In the genomic region with DNA sequence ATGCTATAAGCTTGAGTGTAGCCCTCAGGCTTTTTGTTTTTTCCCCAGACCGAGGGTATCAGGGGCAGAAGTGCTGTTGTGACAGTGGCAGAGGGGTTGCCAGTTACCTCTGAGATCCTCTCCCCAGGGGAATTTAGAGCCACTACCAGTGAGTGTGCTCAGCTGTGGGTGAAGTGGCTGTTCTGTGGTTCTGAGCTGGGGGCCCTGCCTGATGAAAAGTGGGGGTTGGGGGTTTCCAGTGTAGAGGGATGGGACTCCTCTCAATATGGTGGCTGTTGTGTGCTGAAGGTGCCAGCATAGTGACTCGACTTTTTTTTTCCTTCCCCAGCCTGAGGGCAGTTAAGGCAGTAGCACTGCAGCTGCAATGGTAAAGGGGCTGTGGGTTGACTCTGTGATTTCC, we compare ENCODE assay signal across 21 cellular contexts.
"Had no signal": no experiment of that assay in that cellular context is flagged by ENCODE, and none has a peak within 500 bp of the region (broad histone marks: within the 10 kb centered on the region; RNA-seq: fewer than 3 reads in every experiment).

No MANE protein-coding gene starts in this region.

- H3K4me2 ChIP-seq: hepatocyte had no signal

- H3K79me2 ChIP-seq: hepatocyte had no signal

- H3K9me3 ChIP-seq: colonic mucosa had no signal

- H3K27me3 ChIP-seq: colonic mucosa, esophagus muscularis mucosa, foreskin keratinocyte, gastroesophageal sphincter, heart left ventricle, hepatocyte had no signal

- H3K36me3 ChIP-seq: colonic mucosa, esophagus muscularis mucosa, gastroesophageal sphincter, heart left ventricle, lower lobe of right lung had no signal

- DNase-seq: colonic mucosa; cortex of kidney; effector memory CD4-positive, alpha-beta T cell; foreskin keratinocyte; heart left ventricle; hypothalamus; immature natural killer cell; islet precursor cell; kidney; kidney glomerular epithelial cell; left colon; left ventricle myocardium superior; lower lobe of right lung; mesenchymal stem cell; mucosa of descending colon; naive B cell; naive thymus-derived CD8-positive, alpha-beta T cell had no signal

- H3K4me3 ChIP-seq: colonic mucosa, esophagus muscularis mucosa, gastroesophageal sphincter, heart left ventricle, hepatocyte, lower lobe of right lung, mucosa of descending colon had no signal

- H3K27ac ChIP-seq: colonic mucosa, esophagus muscularis mucosa, foreskin keratinocyte, gastroesophageal sphincter, heart left ventricle, hepatocyte, lower lobe of right lung had no signal

- H3K4me1 ChIP-seq: colonic mucosa, esophagus muscularis mucosa, foreskin keratinocyte, gastroesophageal sphincter, heart left ventricle, lower lobe of right lung had no signal

- H2AFZ ChIP-seq: hepatocyte had no signal

- ATAC-seq: foreskin keratinocyte; gastroesophageal sphincter; heart left ventricle; left colon; left lobe of liver; left ventricle myocardium superior; lower lobe of right lung; mucosa of descending colon; naive thymus-derived CD8-positive, alpha-beta T cell had no signal
